18 cellular contexts compared by ENCODE assay signal in genomic region chr4:19539192-19539591, GRCh38.
"Had no signal": no experiment of that assay in that cellular context is flagged by ENCODE, and none has a peak within 500 bp of the region (broad histone marks: within the 10 kb centered on the region; RNA-seq: fewer than 3 reads in every experiment).

No MANE protein-coding gene starts in this region.

- H3K27me3 ChIP-seq: dorsolateral prefrontal cortex, esophagus muscularis mucosa, foreskin keratinocyte, gastroesophageal sphincter, heart right ventricle, left lung had no signal

- H3K36me3 ChIP-seq: esophagus muscularis mucosa, gastroesophageal sphincter, heart right ventricle, left lung, lower lobe of right lung had no signal

- H3K27ac Mint-ChIP-seq: naive thymus-derived CD4-positive, alpha-beta T cell had no signal

- H3K27ac ChIP-seq: coronary artery, dorsolateral prefrontal cortex, esophagus muscularis mucosa, foreskin keratinocyte, gastroesophageal sphincter, heart right ventricle, left lung, lower lobe of right lung had no signal

- H3K4me1 Mint-ChIP-seq: naive thymus-derived CD4-positive, alpha-beta T cell had no signal

- ATAC-seq: foreskin keratinocyte; gastroesophageal sphincter; heart right ventricle; left cardiac atrium; left lung; lower lobe of right lung; naive thymus-derived CD4-positive, alpha-beta T cell had no signal

- H3K4me3 Mint-ChIP-seq: naive thymus-derived CD4-positive, alpha-beta T cell had no signal

- H3K9me3 ChIP-seq: esophagus muscularis mucosa, gastroesophageal sphincter, left lung, lower lobe of right lung had no signal

- DNase-seq: dermis blood vessel endothelial cell; dorsolateral prefrontal cortex; effector CD4-positive, alpha-beta T cell; effector memory CD4-positive, alpha-beta T cell; foreskin keratinocyte; glutamatergic neuron; head of caudate nucleus; heart right ventricle; hippocampal formation; left cardiac atrium; left lung; lower lobe of right lung; mesenchymal stem cell; midbrain; naive thymus-derived CD4-positive, alpha-beta T cell had no signal

- H3K4me1 ChIP-seq: esophagus muscularis mucosa, foreskin keratinocyte, gastroesophageal sphincter, heart right ventricle, left lung, lower lobe of right lung had no signal

- H3K4me3 ChIP-seq: coronary artery, dorsolateral prefrontal cortex, esophagus muscularis mucosa, gastroesophageal sphincter, heart right ventricle, left lung, lower lobe of right lung had no signal
